In genomic region chr1:99969260-99969728, GRCh38 we compare ENCODE assay signal across 8 cellular contexts. TPM values are rescaled to one million over a fixed set of nuclear protein-coding genes. Genes with fewer than 3 reads are reported as not detected.
DNase-seq lines count a peak whose midpoint lies in the region; ATAC-seq and TF ChIP-seq lines count a peak whose summit lies in the region.

No MANE protein-coding gene starts in this region.

- peak overlapping the region; percentile 92 for H3K4me3 Mint-ChIP-seq in activated T-helper 17 cell treated with anti-CD3 and anti-CD28 coated beads, Interleukin-2, amount 50 U/mL, for 72 hours
- peak overlapping the region; percentile 100 for H3K4me3 Mint-ChIP-seq in stimulated activated naive B cell treated with anti-CD40 and anti-IgM and Interleukin-4, amounts not matched to agents 10 μg/mL and 1 μg/mL and 100 μg/mL, for 72 hours

- H3K4me1 Mint-ChIP-seq in activated T-helper 17 cell treated with anti-CD3 and anti-CD28 coated beads, Interleukin-2, amount 50 U/mL, for 72 hours, result peaks cover 11% of the 10 kb centered on the region
- peaks cover 14 to 22% of the 10 kb centered on the region in 2 donors for H3K4me1 Mint-ChIP-seq in stimulated activated naive B cell treated with anti-CD40 and anti-IgM and Interleukin-4, amounts not matched to agents 10 μg/mL and 1 μg/mL and 100 μg/mL, for 72 hours

- H3K4me3 ChIP-seq in AG09309 (ENCODE audit: control insufficient read depth, low read depth, low read length) (peak overlapping the region; percentile 81), iPS DF 6.9 (ENCODE audit: low read length) (peak overlapping the region; percentile 72; the same call in 1 of the 2 replicates)

- no peaks in the 10 kb centered on the region for H3K9me3 Mint-ChIP-seq in activated T-helper 17 cell treated with anti-CD3 and anti-CD28 coated beads, Interleukin-2, amount 50 U/mL, for 72 hours
- peaks cover 0 to 2% of the 10 kb centered on the region in 2 donors for H3K9me3 Mint-ChIP-seq in stimulated activated naive B cell treated with anti-CD40 and anti-IgM and Interleukin-4, amounts not matched to agents 10 μg/mL and 1 μg/mL and 100 μg/mL, for 72 hours

- H3K27ac Mint-ChIP-seq in activated T-helper 17 cell treated with anti-CD3 and anti-CD28 coated beads, Interleukin-2, amount 50 U/mL, for 72 hours, result peak overlapping the region; percentile 88
- peak overlapping the region; percentile 94 for H3K27ac Mint-ChIP-seq in stimulated activated naive B cell treated with anti-CD40 and anti-IgM and Interleukin-4, amounts not matched to agents 10 μg/mL and 1 μg/mL and 100 μg/mL, for 72 hours

- no peaks in the 10 kb centered on the region for H3K36me3 ChIP-seq in iPS DF 6.9 (ENCODE audit: control insufficient read depth, insufficient read depth, low read length)

- H3K27ac ChIP-seq in iPS DF 6.9 (ENCODE audit: low read length), result no peak overlapping the region

- DNase-seq in AG09309 (ENCODE audit: low read depth) (no peak), iPS DF 6.9 (ENCODE audit: low read depth, low spot score) (no peak), hippocampal formation (lab: John Stamatoyannopoulos, UW) (no peak)
- DNase-seq in stimulated activated naive B cell treated with anti-CD40 and anti-IgM and Interleukin-4, amounts not matched to agents 10 μg/mL and 1 μg/mL and 100 μg/mL, for 72 hours, result no peak
- no peak for DNase-seq in NK-92 treated with Interleukin-12 subunit alpha and Interleukin-12 subunit beta, amount 100 ng/mL, for 24 hours (lab: John Stamatoyannopoulos, UW)

- no peaks in the 10 kb centered on the region for H3K27me3 ChIP-seq in iPS DF 6.9 (ENCODE audit: control insufficient read depth, insufficient read depth, low read length)

- ATAC-seq in GM18870 (IDR thresholded peaks at IDR 0.05; ENCODE audit: unreplicated experiment), result peak; percentile 4
- ATAC-seq in HG03354 (IDR thresholded peaks at IDR 0.05; ENCODE audit: poor library complexity, severe bottlenecking, unreplicated experiment), result peak; percentile 18
- ATAC-seq in activated T-helper 17 cell treated with anti-CD3 and anti-CD28 coated beads, Interleukin-2, amount 50 U/mL, for 72 hours (replicated peaks), result peak; percentile 5
- ATAC-seq in stimulated activated naive B cell treated with anti-CD40 and anti-IgM and Interleukin-4, amounts not matched to agents 10 μg/mL and 1 μg/mL and 100 μg/mL, for 72 hours (replicated peaks), result peak; percentile 13 to 18

- no peaks in the 10 kb centered on the region for H3K9me3 ChIP-seq in iPS DF 6.9 (ENCODE audit: control insufficient read depth, insufficient read depth, low read length)

- H3K27me3 Mint-ChIP-seq in activated T-helper 17 cell treated with anti-CD3 and anti-CD28 coated beads, Interleukin-2, amount 50 U/mL, for 72 hours, result no peaks in the 10 kb centered on the region
- H3K27me3 Mint-ChIP-seq in stimulated activated naive B cell treated with anti-CD40 and anti-IgM and Interleukin-4, amounts not matched to agents 10 μg/mL and 1 μg/mL and 100 μg/mL, for 72 hours, result no peaks in the 10 kb centered on the region

- peaks cover 3% of the 10 kb centered on the region; the same call in 1 of the 2 replicates for H3K4me1 ChIP-seq in iPS DF 6.9 (ENCODE audit: control insufficient read depth, insufficient read depth, low read length)

- no CpG with 5 or more reads among the region's 6 CpGs for WGBS in iPS DF 6.9 (ENCODE audit: insufficient coverage, insufficient read length)

- H3K36me3 Mint-ChIP-seq in activated T-helper 17 cell treated with anti-CD3 and anti-CD28 coated beads, Interleukin-2, amount 50 U/mL, for 72 hours (ENCODE audit: low read depth), result no peaks in the 10 kb centered on the region
- H3K36me3 Mint-ChIP-seq in stimulated activated naive B cell treated with anti-CD40 and anti-IgM and Interleukin-4, amounts not matched to agents 10 μg/mL and 1 μg/mL and 100 μg/mL, for 72 hours, result peaks cover 0 to 3% of the 10 kb centered on the region in 2 donors

- TF ChIP-seq CTCF in AG09309 (IDR thresholded peaks at IDR 0.05; ENCODE audit: control insufficient read depth, insufficient read depth, low read depth, low read length, missing control alignments), result no peak

RNA-seq across cellular contexts. Expression of gene SLC35A3, which starts 0.5 kb away (rescaled TPM):
- total RNA-seq in activated T-helper 17 cell treated with anti-CD3 and anti-CD28 coated beads, Interleukin-2, amount 50 U/mL, for 72 hours, result 10 to 100 TPM; 10.1 to 16.5 TPM
